ENCODE assay signal across 8 cellular contexts in genomic region chr1:228646717-228647522, GRCh38.
DNase-seq lines count a peak whose midpoint lies in the region; ATAC-seq and TF ChIP-seq lines count a peak whose summit lies in the region.

No MANE protein-coding gene starts in this region.

- H4K20me1 ChIP-seq in OCI-LY7 (ENCODE audit: insufficient read depth, low read length): no peaks in the 10 kb centered on the region

- H3K4me1 ChIP-seq in OCI-LY7 (ENCODE audit: insufficient read depth, low read length, poor library complexity, severe bottlenecking): peaks cover 12% of the 10 kb centered on the region
- H3K4me1 ChIP-seq in right cardiac atrium (ENCODE audit: control insufficient read depth, insufficient read depth, low read length): peaks cover 2% of the 10 kb centered on the region

- H3K4me3 ChIP-seq in OCI-LY7 (ENCODE audit: low read depth, low read length, poor library complexity, severe bottlenecking) (peak overlapping the region; percentile 70), right cardiac atrium (ENCODE audit: low read length) (peak overlapping the region; percentile 41)

- POLR2A ChIA-PET in OCI-LY7 (lab: Charles Lee): no interaction called here

- peaks cover 21% of the 10 kb centered on the region for H3K27me3 Mint-ChIP-seq in activated naive CD8-positive, alpha-beta T cell

- H3K4me2 ChIP-seq in OCI-LY7 (ENCODE audit: low read length): peak overlapping the region; percentile 96

- H3K79me2 ChIP-seq in OCI-LY7 (ENCODE audit: insufficient read depth, low read depth, low read length): no peaks in the 10 kb centered on the region

- peak overlapping the region; percentile 83 for H3K27ac Mint-ChIP-seq in activated naive CD8-positive, alpha-beta T cell

- H3K9me3 Mint-ChIP-seq in activated naive CD8-positive, alpha-beta T cell (ENCODE audit: low read depth): no peaks in the 10 kb centered on the region

- peak; percentile 52 for DNase-seq in DMS153 treated with DMSO at 0.1 percent for 48 hours (lab: John Stamatoyannopoulos, UW; ENCODE audit: unreplicated experiment)
- DNase-seq in OCI-LY7 (ENCODE audit: low spot score): peak; percentile 54
- peak; percentile 39 to 80 (median 70) for DNase-seq in right cardiac atrium
- no peak for DNase-seq in sciatic nerve (ENCODE audit: low spot score)
- DNase-seq in NCI-H1048 (lab: John Stamatoyannopoulos, UW): no peak

- peaks cover under 1% of the 10 kb centered on the region for H3K36me3 Mint-ChIP-seq in activated naive CD8-positive, alpha-beta T cell

- CTCF ChIA-PET in OCI-LY7 (lab: Charles Lee; ENCODE audit: unreplicated experiment): no interaction called here

- H3K4me1 Mint-ChIP-seq in activated naive CD8-positive, alpha-beta T cell (ENCODE audit: low read depth): peaks cover 26% of the 10 kb centered on the region

- H3K4me3 Mint-ChIP-seq in activated naive CD8-positive, alpha-beta T cell: peak overlapping the region; percentile 96

- ATAC-seq in HG03103 (IDR thresholded peaks at IDR 0.05; ENCODE audit: low read depth, unreplicated experiment) (peak; percentile 44), right cardiac atrium (peak; percentile 73 to 80), sciatic nerve (peak; percentile 79), HG03095 (IDR thresholded peaks at IDR 0.05; ENCODE audit: unreplicated experiment) (no peak)

- no peaks in the 10 kb centered on the region for H3K27me3 ChIP-seq in right cardiac atrium (ENCODE audit: control insufficient read depth, insufficient read depth)

- H3K36me3 ChIP-seq in OCI-LY7 (ENCODE audit: insufficient read depth, low read length): no peaks in the 10 kb centered on the region

- peak overlapping the region; percentile 17; the same call in 1 of the 2 replicates for H2AFZ ChIP-seq in OCI-LY7 (ENCODE audit: low read length)

- no peak overlapping the region for H3K27ac ChIP-seq in OCI-LY7 (ENCODE audit: low read depth, low read length, poor library complexity, severe bottlenecking)
- H3K27ac ChIP-seq in right cardiac atrium (ENCODE audit: low read length): no peak overlapping the region

- BruUV-seq in OCI-LY7 (replicated peaks; lab: Mats Ljungman, UMichigan): no TSS peak

- no peaks in the 10 kb centered on the region for H3K9me2 ChIP-seq in OCI-LY7 (ENCODE audit: insufficient read depth, low read length)

- TF ChIP-seq CTCF in OCI-LY7 (conservative IDR thresholded peaks at IDR 0.05; ENCODE audit: low read length): no peak

- WGBS in right cardiac atrium: under 1% methylated on average over 49 of the region's 49 CpGs

- intact Hi-C loops in OCI-LY7 (cut with micrococcal nuclease; ENCODE audit: unreplicated experiment): no loop called here
- intact Hi-C loops in right cardiac atrium (cut with DNase I): no loop called here
- intact Hi-C loops in sciatic nerve (cut with DNase I): no loop called here

- H3K9me3 ChIP-seq in OCI-LY7 (ENCODE audit: low read length) (no peaks in the 10 kb centered on the region), right cardiac atrium (ENCODE audit: control insufficient read depth, low read length) (no peaks in the 10 kb centered on the region)

Comparison
In these comparisons a context has a peak if more than half of its experiments do, and no peak if none do; other contexts are left out.
1. DNase-seq: peak in DMS153 treated with DMSO at 0.1 percent for 48 hours (single experiment), OCI-LY7 (single experiment) and right cardiac atrium (3 of 3); none in sciatic nerve (single experiment) and NCI-H1048 (single experiment).